Comparison of ENCODE assay signal across 14 cellular contexts in genomic region chr6:48476257-48476656, GRCh38.
DNase-seq lines count a peak whose midpoint lies in the region; ATAC-seq and TF ChIP-seq lines count a peak whose summit lies in the region.
"Had no signal": no experiment of that assay in that cellular context is flagged by ENCODE, and none has a peak within 500 bp of the region (broad histone marks: within the 10 kb centered on the region; RNA-seq: fewer than 3 reads in every experiment).

No MANE protein-coding gene starts in this region.

- no peak overlapping the region for H3K56ac ChIP-seq in H9 (ENCODE audit: insufficient read length, low read depth, low read length)

- H3K79me1 ChIP-seq in H9 (ENCODE audit: insufficient read depth, low read depth, low read length, poor library complexity, severe bottlenecking) (no peaks in the 10 kb centered on the region), trophoblast cell (ENCODE audit: low read length) (no peaks in the 10 kb centered on the region)

- H3K27me3 Mint-ChIP-seq in H9 (ENCODE audit: low read depth) (peaks cover 1% of the 10 kb centered on the region; the same call in 1 of the 2 replicates), neural crest cell (ENCODE audit: low read depth) (no peaks in the 10 kb centered on the region)
- H3K27me3 Mint-ChIP-seq: activated T-helper 17 cell treated with anti-CD3 and anti-CD28 coated beads, Interleukin-2, amount 50 U/mL, for 72 hours had no signal

- H3K79me2 ChIP-seq in H9 (ENCODE audit: insufficient read depth, low read length) (no peaks in the 10 kb centered on the region), fibroblast of lung (ENCODE audit: control insufficient read depth, insufficient read depth, low read length) (no peaks in the 10 kb centered on the region), trophoblast cell (ENCODE audit: control insufficient read depth, insufficient read depth, low read length, poor library complexity) (no peaks in the 10 kb centered on the region)
- H3K79me2 ChIP-seq: parathyroid adenoma had no signal

- H3K18ac ChIP-seq in H9 (ENCODE audit: insufficient read length, low read depth, low read length) (no peak overlapping the region), trophoblast cell (ENCODE audit: low read length) (no peak overlapping the region)

- no peaks in the 10 kb centered on the region for H3K27me3 ChIP-seq in H9 (ENCODE audit: insufficient read depth, low read length)
- no peaks in the 10 kb centered on the region for H3K27me3 ChIP-seq in fibroblast of lung (ENCODE audit: control insufficient read depth, insufficient read depth, low read length)
- H3K27me3 ChIP-seq in trophoblast cell (ENCODE audit: insufficient read depth, low read length): no peaks in the 10 kb centered on the region
- H3K27me3 ChIP-seq: Peyer's patch, tibial nerve had no signal

- H3K4me3 Mint-ChIP-seq in H9 (no peak overlapping the region), neural crest cell (no peak overlapping the region)
- H3K4me3 Mint-ChIP-seq: activated T-helper 17 cell treated with anti-CD3 and anti-CD28 coated beads, Interleukin-2, amount 50 U/mL, for 72 hours had no signal

- H2AFZ ChIP-seq in H9 (ENCODE audit: low read length): no peak overlapping the region
- H2AFZ ChIP-seq in fibroblast of lung (ENCODE audit: low read length): no peak overlapping the region
- H2AFZ ChIP-seq in trophoblast cell (ENCODE audit: insufficient read depth, low read length, poor library complexity): no peak overlapping the region
- H2AFZ ChIP-seq: parathyroid adenoma had no signal

- no peak overlapping the region for H3T11ph ChIP-seq in H9 (ENCODE audit: low read length)

- no peak overlapping the region for H2BK15ac ChIP-seq in H9 (ENCODE audit: low read depth, low read length)

- H3K27ac Mint-ChIP-seq in H9: no peak overlapping the region
- no peak overlapping the region for H3K27ac Mint-ChIP-seq in neural crest cell (ENCODE audit: unreplicated experiment)
- H3K27ac Mint-ChIP-seq: activated T-helper 17 cell treated with anti-CD3 and anti-CD28 coated beads, Interleukin-2, amount 50 U/mL, for 72 hours had no signal

- H3K4me1 Mint-ChIP-seq in H9 (0 out of 4 replicates have a peak, but pooled peaks cover 0 to 2% of the 10 kb centered on the region in 2 experiments), neural crest cell (peaks cover 4% of the 10 kb centered on the region)
- H3K4me1 Mint-ChIP-seq: activated T-helper 17 cell treated with anti-CD3 and anti-CD28 coated beads, Interleukin-2, amount 50 U/mL, for 72 hours had no signal

- H4K12ac ChIP-seq in trophoblast cell (ENCODE audit: low read depth, low read length): no peak overlapping the region

- peak; percentile 41 for DNase-seq in H9
- DNase-seq in OCI-M1 (lab: John Stamatoyannopoulos, UW): peak; percentile 7
- peak; percentile 13 to 52 for DNase-seq in fibroblast of lung (ENCODE audit: low read depth in 2 of 2)
- no peak for DNase-seq in neural crest cell (ENCODE audit: low read depth, low spot score)
- no peak for DNase-seq in trophoblast cell
- DNase-seq in activated CD8-positive, alpha-beta memory T cell treated with anti-CD3 and anti-CD28 coated beads, Interleukin-2, amount 50 U/mL, for 48 hours: no peak
- DNase-seq in H4 (ENCODE audit: low spot score): no peak
- DNase-seq: DND-41, dorsolateral prefrontal cortex, Peyer's patch had no signal

- ATAC-seq in GM19467 (IDR thresholded peaks at IDR 0.05; ENCODE audit: unreplicated experiment): no peak
- ATAC-seq: activated T-helper 17 cell treated with anti-CD3 and anti-CD28 coated beads, Interleukin-2, amount 50 U/mL, for 72 hours had no signal

- H3K4me1 ChIP-seq in H9 (ENCODE audit: insufficient read depth, low read length) (no peaks in the 10 kb centered on the region), fibroblast of lung (ENCODE audit: control insufficient read depth, extremely low read depth, insufficient read depth, low read length) (no peaks in the 10 kb centered on the region), trophoblast cell (ENCODE audit: control insufficient read depth in 1 of 2, insufficient read depth in 2 of 2, low read length in 2 of 2) (no peaks in the 10 kb centered on the region)
- H3K4me1 ChIP-seq: parathyroid adenoma, Peyer's patch, tibial nerve had no signal

- no peaks in the 10 kb centered on the region for H4K20me1 ChIP-seq in H9 (ENCODE audit: control insufficient read depth, insufficient read depth, insufficient read length)
- H4K20me1 ChIP-seq in fibroblast of lung (ENCODE audit: control insufficient read depth, extremely low read depth, insufficient read depth, low read length): no peaks in the 10 kb centered on the region

- H3K9me3 Mint-ChIP-seq in H9 (no peaks in the 10 kb centered on the region), neural crest cell (no peaks in the 10 kb centered on the region)

- no peak overlapping the region for H3K4me3 ChIP-seq in fibroblast of lung (replicated peaks in 1 of 4; ENCODE audit: control extremely low read depth in 1 of 4, insufficient read depth in 1 of 4, low read depth in 3 of 4, low read length in 4 of 4)
- no peak overlapping the region for H3K4me3 ChIP-seq in trophoblast cell (ENCODE audit: low read depth, low read length)
- H3K4me3 ChIP-seq: dorsolateral prefrontal cortex, Peyer's patch, tibial nerve had no signal

- H3K36me3 ChIP-seq in fibroblast of lung (ENCODE audit: control insufficient read depth, insufficient read depth, low read length): no peaks in the 10 kb centered on the region
- no peaks in the 10 kb centered on the region for H3K36me3 ChIP-seq in trophoblast cell (ENCODE audit: control insufficient read depth in 1 of 2, insufficient read depth in 2 of 2, low read length in 2 of 2)
- H3K36me3 ChIP-seq: Peyer's patch, tibial nerve had no signal

- H3K4me2 ChIP-seq in H9 (ENCODE audit: insufficient read depth, insufficient read length, low read length) (no peak overlapping the region), fibroblast of lung (ENCODE audit: extremely low read depth, insufficient read depth, low read length) (no peak overlapping the region), trophoblast cell (ENCODE audit: low read length) (no peak overlapping the region)

- H4K8ac ChIP-seq in H9 (replicated peaks; ENCODE audit: insufficient read length, low read depth, low read length) (no peak overlapping the region), trophoblast cell (ENCODE audit: low read depth, low read length) (no peak overlapping the region)

- H2AK5ac ChIP-seq in H9 (ENCODE audit: insufficient read length, low read length): no peak overlapping the region
- no peak overlapping the region for H2AK5ac ChIP-seq in trophoblast cell (ENCODE audit: low read length)

- H3K14ac ChIP-seq in H9 (ENCODE audit: insufficient read depth, low read length): no peak overlapping the region
- no peak overlapping the region for H3K14ac ChIP-seq in trophoblast cell (ENCODE audit: low read length)

- no peaks in the 10 kb centered on the region for H3K9me3 ChIP-seq in H9 (ENCODE audit: control insufficient read depth, low read depth, low read length)
- H3K9me3 ChIP-seq in fibroblast of lung (ENCODE audit: control insufficient read depth, insufficient read depth, low read depth, low read length): no peaks in the 10 kb centered on the region
- no peaks in the 10 kb centered on the region for H3K9me3 ChIP-seq in trophoblast cell (ENCODE audit: insufficient read depth, low read depth, low read length)
- H3K9me3 ChIP-seq: Peyer's patch, tibial nerve had no signal

- TF ChIP-seq CTCF in H9 (conservative IDR thresholded peaks at IDR 0.05): peak; percentile 72
- TF ChIP-seq CTCF in fibroblast of lung (conservative IDR thresholded peaks at IDR 0.05 in 1 of 2, IDR thresholded peaks at IDR 0.05 in 1 of 2; ENCODE audit: low read depth in 1 of 2, low read length in 2 of 2): peak in 1 of 2 donors; percentile 46
- peak; percentile 25 for TF ChIP-seq CTCF in neural crest cell (conservative IDR thresholded peaks at IDR 0.05)

- H2BK5ac ChIP-seq in H9 (ENCODE audit: insufficient read length, low read length): no peak overlapping the region
- no peak overlapping the region for H2BK5ac ChIP-seq in trophoblast cell (ENCODE audit: low read depth, low read length, poor library complexity)

- H3K36me3 Mint-ChIP-seq in H9 (ENCODE audit: insufficient read depth in 1 of 3, low read depth in 3 of 3): no peaks in the 10 kb centered on the region
- H3K36me3 Mint-ChIP-seq in neural crest cell (ENCODE audit: low read depth): no peaks in the 10 kb centered on the region

- H3K4ac ChIP-seq in H9 (ENCODE audit: low read depth, low read length) (no peak overlapping the region), trophoblast cell (ENCODE audit: low read depth, low read length) (no peak overlapping the region)

- H2BK12ac ChIP-seq in H9 (ENCODE audit: insufficient read length, low read depth, low read length) (no peak overlapping the region), trophoblast cell (ENCODE audit: low read length) (no peak overlapping the region)

- H4K91ac ChIP-seq in H9 (ENCODE audit: insufficient read length, low read depth, low read length): no peak overlapping the region
- no peak overlapping the region for H4K91ac ChIP-seq in trophoblast cell (ENCODE audit: low read depth, low read length)

- H4K5ac ChIP-seq in H9 (ENCODE audit: insufficient read length, low read depth, low read length): no peak overlapping the region

- H3K27ac ChIP-seq in H9 (ENCODE audit: insufficient read length, low read depth, low read length): no peak overlapping the region
- H3K27ac ChIP-seq in fibroblast of lung (ENCODE audit: insufficient read depth, low read length): no peak overlapping the region
- H3K27ac ChIP-seq in trophoblast cell (ENCODE audit: low read depth, low read length): no peak overlapping the region
- H3K27ac ChIP-seq: dorsolateral prefrontal cortex, parathyroid adenoma, Peyer's patch, tibial nerve had no signal

- H2BK120ac ChIP-seq in H9 (ENCODE audit: low read depth, low read length, poor library complexity, severe bottlenecking) (no peak overlapping the region), trophoblast cell (ENCODE audit: insufficient read depth, low read length, poor library complexity) (no peak overlapping the region)

- H2BK20ac ChIP-seq in H9 (ENCODE audit: low read depth, low read length, poor library complexity, severe bottlenecking): no peak overlapping the region

- H3K9ac ChIP-seq in H9 (ENCODE audit: extremely low read depth, insufficient read length, low read length) (no peak overlapping the region), fibroblast of lung (ENCODE audit: insufficient read depth, low read length) (no peak overlapping the region), trophoblast cell (ENCODE audit: low read length) (no peak overlapping the region)
- H3K9ac ChIP-seq: parathyroid adenoma had no signal

- no peaks in the 10 kb centered on the region for H3K23me2 ChIP-seq in H9 (ENCODE audit: insufficient read length, low read depth, low read length, poor library complexity, severe bottlenecking)

- H3K23ac ChIP-seq in H9 (ENCODE audit: insufficient read length, low read depth, low read length) (no peak overlapping the region), trophoblast cell (ENCODE audit: low read length) (no peak overlapping the region)

Comparison
In these comparisons a context has a peak if more than half of its experiments do, and no peak if none do; other contexts are left out.
1. DNase-seq: peak in H9 (single experiment), OCI-M1 (single experiment) and fibroblast of lung (2 of 2); none in neural crest cell (single experiment), trophoblast cell (0 of 2), activated CD8-positive, alpha-beta memory T cell treated with anti-CD3 and anti-CD28 coated beads, Interleukin-2, amount 50 U/mL, for 48 hours (single experiment) and H4 (single experiment).